In the genomic region with DNA sequence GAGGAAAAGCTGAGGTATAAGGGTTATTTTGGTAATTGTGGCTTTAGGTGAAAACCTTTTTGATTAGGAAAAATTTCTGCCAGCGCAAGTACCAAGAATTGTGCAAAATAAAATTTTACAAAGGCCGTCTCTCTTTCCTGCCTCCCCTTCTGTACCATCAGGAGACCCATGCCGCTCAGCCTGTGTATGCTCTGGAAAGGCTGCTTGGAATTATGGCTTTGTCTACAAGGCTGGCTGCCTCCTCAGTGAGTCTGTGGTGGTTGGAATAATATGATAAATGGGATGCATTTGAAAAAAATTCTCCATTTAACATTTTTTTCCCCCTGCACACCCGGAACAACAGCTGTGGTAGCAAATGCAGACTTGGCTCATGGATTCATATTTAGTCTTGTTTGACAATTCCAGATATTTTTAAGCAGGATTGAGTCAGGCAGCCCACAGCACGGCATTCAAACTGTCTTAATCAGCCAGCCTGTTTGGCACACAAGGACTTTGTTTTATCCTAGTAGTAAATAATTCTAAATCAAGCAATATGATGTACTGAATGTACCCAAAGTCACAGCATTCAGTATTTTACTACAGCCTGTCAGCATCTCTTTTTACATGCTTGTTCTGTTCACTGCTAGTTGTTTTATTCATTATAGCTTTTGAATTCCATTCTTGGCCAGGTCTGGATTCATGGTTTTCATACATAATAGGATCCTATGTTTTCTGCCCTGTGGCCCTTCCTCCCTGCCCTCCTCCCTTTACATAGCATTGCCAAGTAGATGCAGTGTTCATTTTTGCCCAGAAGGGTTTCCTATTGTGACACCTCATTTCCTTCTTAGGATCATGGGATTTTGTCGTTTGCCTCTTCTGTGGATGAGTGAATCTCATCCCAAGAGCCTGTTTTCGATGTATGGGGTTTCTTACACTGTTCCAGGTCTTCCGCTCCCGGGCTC, we compare ENCODE assay signal across 11 cellular contexts.
DNase-seq lines count a peak whose midpoint lies in the region; ATAC-seq, FAIRE-seq and TF ChIP-seq lines count a peak whose summit lies in the region.
"Had no signal": no experiment of that assay in that cellular context is flagged by ENCODE, and none has a peak within 500 bp of the region (broad histone marks: within the 10 kb centered on the region; RNA-seq: fewer than 3 reads in every experiment).

No MANE protein-coding gene starts in this region.

- H3K36me3 ChIP-seq in BJ (ENCODE audit: control insufficient read depth, insufficient read depth, low read length) (no peaks in the 10 kb centered on the region), SK-N-MC (ENCODE audit: insufficient read depth, low read length) (no peaks in the 10 kb centered on the region), pancreas (no peaks in the 10 kb centered on the region)

- no peak overlapping the region for H3K9ac ChIP-seq in SK-N-MC (ENCODE audit: insufficient read length)

- TF ChIP-seq CTCF in BJ (IDR thresholded peaks at IDR 0.05; ENCODE audit: insufficient read depth, low read depth, low read length): no peak
- TF ChIP-seq CTCF in fibroblast of pulmonary artery (IDR thresholded peaks at IDR 0.05; ENCODE audit: low read length, missing control alignments): peak; percentile 2
- no peak for TF ChIP-seq CTCF in pancreas (IDR thresholded peaks at IDR 0.05)

- no peak for FAIRE-seq in pancreas (lab: Jason Lieb, UNC)

- ATAC-seq in pancreas: peak in 3 of 4 donors; percentile 24 to 41 (median 37)

- peaks cover 0 to 12% (median 11%) of the 10 kb centered on the region in 3 donors for H3K4me1 ChIP-seq in pancreas

- DNase-seq in BJ (ENCODE audit: low read depth): peak; percentile 49
- peak; percentile 58 for DNase-seq in SK-N-MC (ENCODE audit: low read depth, low spot score)
- DNase-seq in fibroblast of pulmonary artery (ENCODE audit: low read depth): peak; percentile 55
- no peak for DNase-seq in pancreas
- DNase-seq in NAMALWA (ENCODE audit: low spot score): no peak
- DNase-seq in activated CD4-positive, CD25-positive, alpha-beta regulatory T cell (lab: John Stamatoyannopoulos, UW): no peak
- DNase-seq in NCI-H1417 (lab: John Stamatoyannopoulos, UW): no peak
- no peak for DNase-seq in central memory CD4-positive, alpha-beta T cell
- DNase-seq: activated naive CD4-positive, alpha-beta T cell treated with anti-CD3 and anti-CD28 coated beads, Interleukin-2, amount 50 U/mL, for 16 hours; NCI-H748 treated with DMSO at 0.1 percent for 48 hours; stimulated activated naive CD4-positive, alpha-beta T cell had no signal

- intact Hi-C loops in pancreas (cut with DNase I): no loop called here

- WGBS in pancreas, 2 donors: 67 to 71% methylated on average over 9 of the region's 9 CpGs

- H3K27me3 ChIP-seq in BJ (ENCODE audit: control insufficient read depth, insufficient read depth, low read length) (no peaks in the 10 kb centered on the region), pancreas (no peaks in the 10 kb centered on the region)

- H3K9me3 ChIP-seq in SK-N-MC (ENCODE audit: low read depth, low read length): no peaks in the 10 kb centered on the region
- H3K9me3 ChIP-seq in pancreas: no peaks in the 10 kb centered on the region

- CTCF ChIA-PET in BJ (lab: Yijun Ruan, JAX): interaction anchor here (0.7 to 1.4 kb wide), 3 partner anchors 10 to 25 kb away, joined by 3 read pairs; no protein-coding TSS in a partner anchor

- H3K4me3 ChIP-seq in BJ (ENCODE audit: low read depth, low read length) (no peak overlapping the region), SK-N-MC (no peak overlapping the region), fibroblast of pulmonary artery (replicated peaks; ENCODE audit: low read depth, low read length) (no peak overlapping the region), pancreas (no peak overlapping the region)

- H3K27ac ChIP-seq in SK-N-MC: 0 out of 2 replicates have a peak overlapping the region, but pooled peaks have one; percentile 3
- no peak overlapping the region for H3K27ac ChIP-seq in pancreas

- POLR2A ChIA-PET in BJ (lab: Charles Lee): no interaction called here

Comparison
In these comparisons a context has a peak if more than half of its experiments do, and no peak if none do; other contexts are left out.
1. DNase-seq: peak in BJ (single experiment), SK-N-MC (single experiment) and fibroblast of pulmonary artery (single experiment); none in pancreas (0 of 6), NAMALWA (single experiment), activated CD4-positive, CD25-positive, alpha-beta regulatory T cell (0 of 4), NCI-H1417 (0 of 3) and central memory CD4-positive, alpha-beta T cell (single experiment).